Comparison of ENCODE assay signal across 15 cellular contexts in genomic region chr3:21449738-21450137, GRCh38.
DNase-seq lines count a peak whose midpoint lies in the region; ATAC-seq and TF ChIP-seq lines count a peak whose summit lies in the region.
"Had no signal": no experiment of that assay in that cellular context is flagged by ENCODE, and none has a peak within 500 bp of the region (broad histone marks: within the 10 kb centered on the region; RNA-seq: fewer than 3 reads in every experiment).

No MANE protein-coding gene starts in this region.

- peaks cover 0 to 17% of the 10 kb centered on the region in 2 donors for H3K4me1 ChIP-seq in ascending aorta
- H3K4me1 ChIP-seq in heart right ventricle = peaks cover 0 to 41% (median 20%) of the 10 kb centered on the region in 9 donors
- peaks cover 2% of the 10 kb centered on the region for H3K4me1 ChIP-seq in mesenchymal stem cell (ENCODE audit: control insufficient read depth, insufficient read depth, low read depth, low read length)
- H3K4me1 ChIP-seq: BE2C, HAP-1 had no signal

- WGBS in heart right ventricle, 2 donors = 20 to 41% methylated on average over 2 of the region's 2 CpGs
- WGBS in mesenchymal stem cell = 21% methylated on average over 2 of the region's 2 CpGs
- WGBS in lower leg skin, 2 donors = 53 to 78% methylated on average over 2 of the region's 2 CpGs

- peak; percentile 69 for DNase-seq in G401 (ENCODE audit: low spot score)
- no peak for DNase-seq in ascending aorta (ENCODE audit: low spot score in 2 of 2)
- peak; percentile 13 to 15 for DNase-seq in heart right ventricle
- no peak for DNase-seq in mesenchymal stem cell
- DNase-seq in lower leg skin (ENCODE audit: low spot score in 2 of 2) = no peak
- DNase-seq in DMS 273 treated with DMSO at 0.1 percent for 48 hours (lab: John Stamatoyannopoulos, UW) = no peak
- no peak for DNase-seq in osteocyte (ENCODE audit: extremely low spot score, unreplicated experiment)
- DNase-seq: ACHN; BE2C; CD4-positive, CD25-positive, alpha-beta regulatory T cell; CD8-positive, alpha-beta memory T cell; COR-L47; GDM1; GM23248 had no signal

- intact Hi-C loops in ascending aorta (cut with DNase I) (loop anchor here (10.0 kb wide), 1 partner anchor 295 kb away; no protein-coding TSS in a partner anchor), heart right ventricle (cut with DNase I) (loop anchor here in 1 of 10 donors (10.0 kb wide), 1 partner anchor 295 kb away; no protein-coding TSS in a partner anchor), lower leg skin (cut with DNase I; ENCODE audit: low total_unique reads) (no loop called here)

- H3K4me3 Mint-ChIP-seq in osteocyte (ENCODE audit: unreplicated experiment) = no peak overlapping the region
- H3K4me3 Mint-ChIP-seq: CD4-positive, CD25-positive, alpha-beta regulatory T cell; CD8-positive, alpha-beta memory T cell had no signal

- TF ChIP-seq CTCF in ascending aorta (IDR thresholded peaks at IDR 0.05) = no peak
- no peak for TF ChIP-seq CTCF in heart right ventricle (IDR thresholded peaks at IDR 0.05)
- TF ChIP-seq CTCF in lower leg skin (IDR thresholded peaks at IDR 0.05) = no peak
- TF ChIP-seq CTCF in osteocyte (IDR thresholded peaks at IDR 0.05) = no peak

- H3K14ac ChIP-seq in mesenchymal stem cell (ENCODE audit: low read length in 2 of 2) = no peak overlapping the region

- no peak overlapping the region for H3K18ac ChIP-seq in mesenchymal stem cell (ENCODE audit: low read depth in 1 of 2, low read length in 2 of 2)

- no peak for TF ChIP-seq POLR2A in lower leg skin (IDR thresholded peaks at IDR 0.05)

- H2AK5ac ChIP-seq in mesenchymal stem cell (ENCODE audit: low read length, severe bottlenecking) = peak overlapping the region; percentile 40

- peaks cover 24% of the 10 kb centered on the region for H3K4me1 Mint-ChIP-seq in osteocyte (ENCODE audit: unreplicated experiment)
- H3K4me1 Mint-ChIP-seq: CD4-positive, CD25-positive, alpha-beta regulatory T cell; CD8-positive, alpha-beta memory T cell had no signal

- no peak overlapping the region for H2BK12ac ChIP-seq in mesenchymal stem cell (ENCODE audit: low read length in 2 of 2)

- H2BK5ac ChIP-seq in mesenchymal stem cell (ENCODE audit: low read depth, low read length, poor library complexity, severe bottlenecking) = no peak overlapping the region

- no peak overlapping the region for H3K27ac Mint-ChIP-seq in osteocyte (ENCODE audit: unreplicated experiment)
- H3K27ac Mint-ChIP-seq: CD4-positive, CD25-positive, alpha-beta regulatory T cell; CD8-positive, alpha-beta memory T cell had no signal

- peaks cover 7% of the 10 kb centered on the region for H3K9me3 Mint-ChIP-seq in osteocyte (ENCODE audit: unreplicated experiment)

- H2BK120ac ChIP-seq in mesenchymal stem cell (ENCODE audit: low read depth, low read length) = no peak overlapping the region

- H2AFZ ChIP-seq in mesenchymal stem cell (ENCODE audit: low read depth, low read length) = no peak overlapping the region
- H2AFZ ChIP-seq: GM23248 had no signal

- peaks cover 2% of the 10 kb centered on the region for H3K79me1 ChIP-seq in mesenchymal stem cell (replicated peaks; ENCODE audit: low read length, poor library complexity, severe bottlenecking)

- H3K9ac ChIP-seq in mesenchymal stem cell (ENCODE audit: low read length) = no peak overlapping the region
- H3K9ac ChIP-seq: GM23248 had no signal

- H3K27ac ChIP-seq in ascending aorta (peak overlapping the region; percentile 15 to 37), heart right ventricle (peak overlapping the region in 1 of 10 donors; percentile 24), mesenchymal stem cell (ENCODE audit: low read length, poor library complexity, severe bottlenecking) (no peak overlapping the region)
- H3K27ac ChIP-seq: GM23248 had no signal

- peaks cover 0 to 14% of the 10 kb centered on the region in 2 donors for H3K9me3 ChIP-seq in ascending aorta
- H3K9me3 ChIP-seq in heart right ventricle = peaks cover 0 to 20% (median 8%) of the 10 kb centered on the region in 11 donors
- peaks cover 5% of the 10 kb centered on the region for H3K9me3 ChIP-seq in mesenchymal stem cell (ENCODE audit: control insufficient read depth, low read length)
- H3K9me3 ChIP-seq: BE2C, HAP-1 had no signal

- no peak overlapping the region for H3K4ac ChIP-seq in mesenchymal stem cell (ENCODE audit: low read depth in 1 of 2, low read length in 2 of 2)

- H3K36me3 ChIP-seq in ascending aorta = no peaks in the 10 kb centered on the region
- H3K36me3 ChIP-seq in heart right ventricle = no peaks in the 10 kb centered on the region
- H3K36me3 ChIP-seq in mesenchymal stem cell (ENCODE audit: control insufficient read depth in 1 of 2, insufficient read depth in 2 of 2, low read depth in 1 of 2, low read length in 2 of 2) = peaks cover 0 to 4% of the 10 kb centered on the region in 2 experiments
- H3K36me3 ChIP-seq: BE2C, HAP-1 had no signal

- H2BK15ac ChIP-seq in mesenchymal stem cell (ENCODE audit: low read depth, poor library complexity, severe bottlenecking) = no peak overlapping the region

- H3K23ac ChIP-seq in mesenchymal stem cell (ENCODE audit: low read length in 2 of 2) = no peak overlapping the region

- H3K36me3 Mint-ChIP-seq in osteocyte (ENCODE audit: unreplicated experiment) = no peaks in the 10 kb centered on the region
- H3K36me3 Mint-ChIP-seq: CD4-positive, CD25-positive, alpha-beta regulatory T cell; CD8-positive, alpha-beta memory T cell had no signal

- H3K27me3 ChIP-seq in ascending aorta = no peaks in the 10 kb centered on the region
- H3K27me3 ChIP-seq in heart right ventricle = no peaks in the 10 kb centered on the region
- H3K27me3 ChIP-seq in mesenchymal stem cell (ENCODE audit: control insufficient read depth in 1 of 2, insufficient read depth in 1 of 2, low read length in 2 of 2) = no peaks in the 10 kb centered on the region
- H3K27me3 ChIP-seq: BE2C had no signal

- no peak overlapping the region for H4K91ac ChIP-seq in mesenchymal stem cell (ENCODE audit: low read length)

- no peak overlapping the region for H4K8ac ChIP-seq in mesenchymal stem cell (ENCODE audit: low read length)

- peak in 5 of 8 donors; percentile 53 to 93 (median 75) for ATAC-seq in heart right ventricle

- in situ Hi-C loops in G401 (cut with HindIII; ENCODE audit: low sequenced_read_pairs) = no loop called here

- no peak overlapping the region for H3K4me2 ChIP-seq in mesenchymal stem cell (ENCODE audit: low read length, poor library complexity, severe bottlenecking)

- H3K4me3 ChIP-seq in ascending aorta (no peak overlapping the region), heart right ventricle (no peak overlapping the region), mesenchymal stem cell (ENCODE audit: insufficient read depth in 1 of 2, low read depth in 1 of 2, low read length in 2 of 2) (no peak overlapping the region), lower leg skin (ENCODE audit: low read depth, poor library complexity, severe bottlenecking) (no peak overlapping the region)
- H3K4me3 ChIP-seq: GM23248, HAP-1 had no signal

- no peaks in the 10 kb centered on the region for H3K27me3 Mint-ChIP-seq in osteocyte (ENCODE audit: unreplicated experiment)
- H3K27me3 Mint-ChIP-seq: CD4-positive, CD25-positive, alpha-beta regulatory T cell; CD8-positive, alpha-beta memory T cell had no signal

Comparison
In these comparisons a context has a peak if more than half of its experiments do, and no peak if none do; other contexts are left out.
1. DNase-seq: peak in G401 (single experiment) and heart right ventricle (2 of 2); none in ascending aorta (0 of 2), mesenchymal stem cell (single experiment), lower leg skin (0 of 2), DMS 273 treated with DMSO at 0.1 percent for 48 hours (single experiment) and osteocyte (single experiment).